In the genomic region with DNA sequence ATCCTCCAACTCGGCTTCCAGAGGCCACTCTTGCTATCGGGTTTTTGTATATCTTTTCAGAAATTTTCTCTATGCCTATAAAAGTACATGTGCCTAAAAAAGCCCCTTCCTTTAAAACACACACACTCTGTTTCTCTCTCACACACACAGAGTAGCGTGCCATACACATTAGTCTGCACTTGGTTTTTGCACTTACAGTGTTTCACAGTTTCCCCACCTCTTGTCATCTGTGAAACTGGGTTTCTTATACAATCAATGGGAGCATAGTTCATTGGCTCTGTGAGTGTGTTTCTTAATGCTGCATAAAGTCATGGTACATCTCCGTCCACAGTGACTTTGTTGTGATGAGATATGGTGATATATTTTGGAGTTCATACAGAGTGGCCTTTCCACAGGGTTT, we compare ENCODE assay signal across 17 cellular contexts. TPM values are rescaled to one million over a fixed set of nuclear protein-coding genes. Genes with fewer than 3 reads are reported as not detected.
DNase-seq lines count a peak whose midpoint lies in the region; ATAC-seq and TF ChIP-seq lines count a peak whose summit lies in the region.
"Had no signal": no experiment of that assay in that cellular context is flagged by ENCODE, and none has a peak within 500 bp of the region (broad histone marks: within the 10 kb centered on the region; RNA-seq: fewer than 3 reads in every experiment).

No MANE protein-coding gene starts in this region.

- H3K27me3 ChIP-seq in GM23338 (ENCODE audit: insufficient read depth) (peaks cover 53% of the 10 kb centered on the region), neural cell (ENCODE audit: insufficient read depth, low read depth, low read length) (no peaks in the 10 kb centered on the region), osteoblast (ENCODE audit: insufficient read depth, low read length) (peaks cover 67% of the 10 kb centered on the region)
- H3K27me3 ChIP-seq: pancreas had no signal

- DNase-seq in NCI-H146 treated with DMSO at 0.1 percent for 48 hours (lab: John Stamatoyannopoulos, UW; ENCODE audit: unreplicated experiment) (peak; percentile 9), NCI-H146 (lab: John Stamatoyannopoulos, UW) (no peak), GM23338 (ENCODE audit: low spot score) (no peak), SK-N-DZ (ENCODE audit: low spot score) (no peak), osteoblast (ENCODE audit: insufficient read length, low spot score, missing footprints) (no peak)
- DNase-seq in effector memory CD8-positive, alpha-beta T cell = no peak
- DNase-seq in activated T-helper 2 cell treated with anti-CD3 and anti-CD28 coated beads, Interferon-gamma antibody, Interleukin-2, Interleukin-4, amounts not matched to agents 10 μg/mL and 5 μg/mL and 100 μg/mL, durations not matched to agents 14 hours and 24 hours and 36 hours (ENCODE audit: low spot score) = no peak
- DNase-seq: activated B cell treated with CpG ODN at 0.5 μM for 24 hours; activated naive CD4-positive, alpha-beta T cell treated with anti-CD3 and anti-CD28 coated beads, Interleukin-2, amount 10 ng/mL, durations not matched to agents 7 days and 5 days; foreskin melanocyte; NCI-H1417 treated with DMSO at 0.1 percent for 48 hours; transverse colon had no signal

- no peaks in the 10 kb centered on the region for H3K9me2 ChIP-seq in GM23338 (ENCODE audit: insufficient read depth)
- no peaks in the 10 kb centered on the region for H3K9me2 ChIP-seq in neural cell (ENCODE audit: insufficient read depth, low read length)

- peak overlapping the region; percentile 64 for H3K4me3 ChIP-seq in GM23338
- H3K4me3 ChIP-seq in neural cell (ENCODE audit: low read length) = peak overlapping the region; percentile 68
- no peak overlapping the region for H3K4me3 ChIP-seq in osteoblast (ENCODE audit: insufficient read depth, low read length)

- H3K4me1 Mint-ChIP-seq in GM23338 = peaks cover 42% of the 10 kb centered on the region
- peaks cover 0 to 3% of the 10 kb centered on the region in 2 donors for H3K4me1 Mint-ChIP-seq in effector memory CD8-positive, alpha-beta T cell (ENCODE audit: low read depth in 2 of 2)
- H3K4me1 Mint-ChIP-seq in activated T-helper 2 cell treated with anti-CD3 and anti-CD28 coated beads, Interferon-gamma antibody, Interleukin-2, Interleukin-4, amounts not matched to agents 10 μg/mL and 5 μg/mL and 100 μg/mL, durations not matched to agents 14 hours and 24 hours and 36 hours (ENCODE audit: low read depth) = peaks cover 3% of the 10 kb centered on the region

- H3F3A ChIP-seq in GM23338 (replicated peaks; ENCODE audit: low read depth) (peaks cover 6% of the 10 kb centered on the region; the same call in 1 of the 2 replicates), neural cell (ENCODE audit: insufficient read depth, low read length, poor library complexity, severe bottlenecking) (peaks cover 9% of the 10 kb centered on the region)

- H3K4me2 ChIP-seq in GM23338 (peak overlapping the region; percentile 90), neural cell (ENCODE audit: low read length) (peak overlapping the region; percentile 86), osteoblast (ENCODE audit: insufficient read depth, low read length) (no peak overlapping the region)

- no peak for ATAC-seq in GM23338
- ATAC-seq in effector memory CD8-positive, alpha-beta T cell (replicated peaks) = no peak

- H3K9me3 ChIP-seq in neural cell (ENCODE audit: low read length) = no peaks in the 10 kb centered on the region
- H3K9me3 ChIP-seq in osteoblast (ENCODE audit: low read depth, low read length) = no peaks in the 10 kb centered on the region
- H3K9me3 ChIP-seq: pancreas, transverse colon had no signal

- H3K79me2 ChIP-seq in GM23338 (replicated peaks; ENCODE audit: insufficient read depth) = no peaks in the 10 kb centered on the region
- peaks cover 43% of the 10 kb centered on the region for H3K79me2 ChIP-seq in neural cell (replicated peaks; ENCODE audit: insufficient read depth, low read length)
- H3K79me2 ChIP-seq in osteoblast (ENCODE audit: insufficient read depth, low read length) = no peaks in the 10 kb centered on the region

- peak overlapping the region; percentile 60; the same call in 2 of the 3 replicates for H3K4me3 Mint-ChIP-seq in GM23338
- H3K4me3 Mint-ChIP-seq in effector memory CD8-positive, alpha-beta T cell = peak overlapping the region; percentile 36 to 46
- H3K4me3 Mint-ChIP-seq in activated T-helper 2 cell treated with anti-CD3 and anti-CD28 coated beads, Interferon-gamma antibody, Interleukin-2, Interleukin-4, amounts not matched to agents 10 μg/mL and 5 μg/mL and 100 μg/mL, durations not matched to agents 14 hours and 24 hours and 36 hours (ENCODE audit: low read depth) = no peak overlapping the region
- H3K4me3 Mint-ChIP-seq: activated B cell treated with CpG ODN at 0.5 μM for 24 hours; activated naive CD4-positive, alpha-beta T cell treated with anti-CD3 and anti-CD28 coated beads, Interleukin-2, amount 10 ng/mL, durations not matched to agents 7 days and 5 days had no signal

- no peak overlapping the region for H3K27ac ChIP-seq in GM23338 (ENCODE audit: low read depth)
- H3K27ac ChIP-seq in neural cell (ENCODE audit: low read length) = peak overlapping the region; percentile 77
- no peak overlapping the region for H3K27ac ChIP-seq in osteoblast (ENCODE audit: low read depth, low read length)
- H3K27ac ChIP-seq: pancreas, skin epidermis had no signal

- intact Hi-C loops in activated T-helper 2 cell treated with anti-CD3 and anti-CD28 coated beads, Interferon-gamma antibody, Interleukin-2, Interleukin-4, amounts not matched to agents 10 μg/mL and 5 μg/mL and 100 μg/mL, durations not matched to agents 14 hours and 24 hours and 36 hours (cut with micrococcal nuclease) = no loop called here

- no peaks in the 10 kb centered on the region for H3K9me3 Mint-ChIP-seq in GM23338
- H3K9me3 Mint-ChIP-seq in effector memory CD8-positive, alpha-beta T cell = no peaks in the 10 kb centered on the region
- no peaks in the 10 kb centered on the region for H3K9me3 Mint-ChIP-seq in activated T-helper 2 cell treated with anti-CD3 and anti-CD28 coated beads, Interferon-gamma antibody, Interleukin-2, Interleukin-4, amounts not matched to agents 10 μg/mL and 5 μg/mL and 100 μg/mL, durations not matched to agents 14 hours and 24 hours and 36 hours
- H3K9me3 Mint-ChIP-seq: activated B cell treated with CpG ODN at 0.5 μM for 24 hours; activated naive CD4-positive, alpha-beta T cell treated with anti-CD3 and anti-CD28 coated beads, Interleukin-2, amount 10 ng/mL, durations not matched to agents 7 days and 5 days had no signal

- H3K36me3 ChIP-seq in GM23338 (ENCODE audit: insufficient read depth) = no peaks in the 10 kb centered on the region
- H3K36me3 ChIP-seq in neural cell (ENCODE audit: insufficient read depth, low read length) = no peaks in the 10 kb centered on the region
- no peaks in the 10 kb centered on the region for H3K36me3 ChIP-seq in osteoblast (ENCODE audit: insufficient read depth, low read length)
- H3K36me3 ChIP-seq: pancreas, transverse colon had no signal

- no peak for TF ChIP-seq RAD21 in neural cell (conservative IDR thresholded peaks at IDR 0.05)

- TF ChIP-seq EP300 in neural cell (conservative IDR thresholded peaks at IDR 0.05; ENCODE audit: poor library complexity, severe bottlenecking) = no peak

- no peak overlapping the region for H3K27ac Mint-ChIP-seq in GM23338
- no peak overlapping the region for H3K27ac Mint-ChIP-seq in effector memory CD8-positive, alpha-beta T cell
- no peak overlapping the region for H3K27ac Mint-ChIP-seq in activated T-helper 2 cell treated with anti-CD3 and anti-CD28 coated beads, Interferon-gamma antibody, Interleukin-2, Interleukin-4, amounts not matched to agents 10 μg/mL and 5 μg/mL and 100 μg/mL, durations not matched to agents 14 hours and 24 hours and 36 hours
- H3K27ac Mint-ChIP-seq: activated B cell treated with CpG ODN at 0.5 μM for 24 hours; activated naive CD4-positive, alpha-beta T cell treated with anti-CD3 and anti-CD28 coated beads, Interleukin-2, amount 10 ng/mL, durations not matched to agents 7 days and 5 days; CD14-positive monocyte had no signal

- H3K36me3 Mint-ChIP-seq in GM23338 (ENCODE audit: low read depth) = no peaks in the 10 kb centered on the region
- no peaks in the 10 kb centered on the region for H3K36me3 Mint-ChIP-seq in effector memory CD8-positive, alpha-beta T cell (ENCODE audit: insufficient read depth)
- no peaks in the 10 kb centered on the region for H3K36me3 Mint-ChIP-seq in activated T-helper 2 cell treated with anti-CD3 and anti-CD28 coated beads, Interferon-gamma antibody, Interleukin-2, Interleukin-4, amounts not matched to agents 10 μg/mL and 5 μg/mL and 100 μg/mL, durations not matched to agents 14 hours and 24 hours and 36 hours (ENCODE audit: low read depth)
- H3K36me3 Mint-ChIP-seq: activated naive CD4-positive, alpha-beta T cell treated with anti-CD3 and anti-CD28 coated beads, Interleukin-2, amount 10 ng/mL, durations not matched to agents 7 days and 5 days; CD14-positive monocyte had no signal

- no peaks in the 10 kb centered on the region; the same call in 1 of the 2 replicates for H4K20me1 ChIP-seq in GM23338 (replicated peaks; ENCODE audit: insufficient read depth)
- no peaks in the 10 kb centered on the region for H4K20me1 ChIP-seq in neural cell (ENCODE audit: insufficient read depth)
- H4K20me1 ChIP-seq in osteoblast (ENCODE audit: insufficient read depth, low read length) = no peaks in the 10 kb centered on the region

- H2AFZ ChIP-seq in GM23338 (peak overlapping the region; percentile 72; the same call in 1 of the 2 replicates), neural cell (ENCODE audit: low read depth, low read length) (peak overlapping the region; percentile 24), osteoblast (ENCODE audit: low read length) (no peak overlapping the region)

- peaks cover 34% of the 10 kb centered on the region for H3K4me1 ChIP-seq in GM23338 (ENCODE audit: insufficient read depth)
- H3K4me1 ChIP-seq in osteoblast (ENCODE audit: insufficient read depth, low read length) = no peaks in the 10 kb centered on the region
- H3K4me1 ChIP-seq: pancreas had no signal

- TF ChIP-seq CTCF in GM23338 (conservative IDR thresholded peaks at IDR 0.05; ENCODE audit: low read depth in 2 of 2) (no peak), neural cell (IDR thresholded peaks at IDR 0.05; ENCODE audit: poor library complexity, severe bottlenecking) (no peak), osteoblast (IDR thresholded peaks at IDR 0.05; ENCODE audit: extremely low read depth, low read depth, low read length) (no peak)

- H3K9ac ChIP-seq in neural cell (ENCODE audit: low read length) = peak overlapping the region; percentile 82

- H3K27me3 Mint-ChIP-seq in GM23338 (ENCODE audit: insufficient read depth, low read depth, poor library complexity) = peaks cover 34% of the 10 kb centered on the region
- peaks cover 69 to 77% of the 10 kb centered on the region in 2 donors for H3K27me3 Mint-ChIP-seq in effector memory CD8-positive, alpha-beta T cell
- H3K27me3 Mint-ChIP-seq in activated T-helper 2 cell treated with anti-CD3 and anti-CD28 coated beads, Interferon-gamma antibody, Interleukin-2, Interleukin-4, amounts not matched to agents 10 μg/mL and 5 μg/mL and 100 μg/mL, durations not matched to agents 14 hours and 24 hours and 36 hours (ENCODE audit: low read depth) = peaks cover 51% of the 10 kb centered on the region

RNA-seq across cellular contexts. Expression of gene IGFBPL1, which starts 0.7 kb away (rescaled TPM):
- 75.6 and 78.5 TPM in 2 replicates for total RNA-seq in GM23338 (2014; rRNA removed; shearing (Covaris generic))
- polyA plus RNA-seq in GM23338 (2016; fragmentation: Nextera tagmentation; extraction: Ambion mirVana) (9.4 and 9.6 TPM in 2 replicates), neural cell (372 and 432 TPM in 2 replicates)
- polyA minus RNA-seq in neural cell = 574 and 625 TPM in 2 replicates
- polyA plus RNA-seq in SK-N-DZ (2014; cell fraction: cytosol; rRNA removed) = 247 and 312 TPM in 2 replicates
- polyA plus RNA-seq in SK-N-DZ (2014; cell fraction: nucleus; rRNA removed) = 83.4 and 98.5 TPM in 2 replicates
- 0.16 TPM in 1 of 2 replicates, not detected in the other for total RNA-seq in activated T-helper 2 cell treated with anti-CD3 and anti-CD28 coated beads, Interferon-gamma antibody, Interleukin-2, Interleukin-4, amounts not matched to agents 10 μg/mL and 5 μg/mL and 100 μg/mL, durations not matched to agents 14 hours and 24 hours and 36 hours
- total RNA-seq in osteoblast = 0.36 TPM in 1 of 2 replicates, not detected in the other
- total RNA-seq: A172, activated B cell treated with CpG ODN at 0.5 μM for 24 hours, transverse colon had no signal
- polyA plus RNA-seq: CD14-positive monocyte had no signal

RNA-seq across cellular contexts. Expression of gene ALDH1B1, which starts 32.4 kb away (rescaled TPM):
- total RNA-seq in GM23338 (2014; rRNA removed; shearing (Covaris generic)) = 74.8 and 79.7 TPM in 2 replicates
- 35.5 and 37.5 TPM in 2 replicates for polyA plus RNA-seq in GM23338 (2016; fragmentation: Nextera tagmentation; extraction: Ambion mirVana)
- polyA plus RNA-seq in neural cell = 5.8 and 6.6 TPM in 2 replicates
- 11.2 and 11.6 TPM in 2 replicates for polyA minus RNA-seq in neural cell
- polyA plus RNA-seq in SK-N-DZ (2014; cell fraction: cytosol; rRNA removed) = 57.0 and 60.9 TPM in 2 replicates
- 16.7 and 20.8 TPM in 2 replicates for polyA plus RNA-seq in SK-N-DZ (2014; cell fraction: nucleus; rRNA removed)
- 37.7 and 39.3 TPM in 2 replicates for total RNA-seq in activated T-helper 2 cell treated with anti-CD3 and anti-CD28 coated beads, Interferon-gamma antibody, Interleukin-2, Interleukin-4, amounts not matched to agents 10 μg/mL and 5 μg/mL and 100 μg/mL, durations not matched to agents 14 hours and 24 hours and 36 hours
- total RNA-seq in osteoblast = 38.0 and 38.6 TPM in 2 replicates

Comparison
In these comparisons a context has a peak if more than half of its experiments do, and no peak if none do; other contexts are left out.
1. RNA of gene IGFBPL1, which starts 0.7 kb away (total RNA-seq): 75.6 to 78.5 TPM in GM23338; 0.36 TPM in osteoblast and 0.16 TPM in activated T-helper 2 cell treated with anti-CD3 and anti-CD28 coated beads, Interferon-gamma antibody, Interleukin-2, Interleukin-4, amounts not matched to agents 10 μg/mL and 5 μg/mL and 100 μg/mL, durations not matched to agents 14 hours and 24 hours and 36 hours; every median in the first group is over 10 times any median in the second.